ENCODE assay signal across 20 cellular contexts in the genomic region with DNA sequence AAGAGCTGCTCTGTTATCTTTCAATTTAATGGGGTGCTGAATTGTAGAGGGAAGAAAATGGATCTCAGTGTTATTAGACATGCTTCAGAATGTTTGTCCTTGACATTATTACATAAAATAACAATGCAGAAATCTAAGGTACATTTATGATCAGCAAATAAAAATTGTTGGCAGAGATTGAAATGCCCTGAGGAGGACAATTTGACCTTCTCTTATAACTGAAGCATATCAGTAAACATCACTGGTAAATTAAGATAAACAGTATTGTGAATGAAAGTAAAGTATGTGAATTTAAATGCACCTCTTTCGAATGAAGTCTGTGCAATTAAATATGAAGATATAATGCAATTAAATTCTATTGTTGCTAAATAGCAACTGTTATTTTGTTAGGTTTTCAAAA.
A peak's percentile ranks its signal among the peaks of the same experiment; 100 is the strongest.
DNase-seq lines count a peak whose midpoint lies in the region; ATAC-seq lines count a peak whose summit lies in the region.
"Had no signal": no experiment of that assay in that cellular context is flagged by ENCODE, and none has a peak within 500 bp of the region (broad histone marks: within the 10 kb centered on the region; RNA-seq: fewer than 3 reads in every experiment).

No MANE protein-coding gene starts in this region.

- no peak for ATAC-seq in left lobe of liver
- ATAC-seq: CD8-positive, alpha-beta T cell; SK-N-SH treated with all-trans-retinoic acid at 6 μM for 48 hours had no signal

- DNase-seq in DMS53 (lab: John Stamatoyannopoulos, UW) (peak; percentile 0), DMS53 treated with DMSO at 0.1 percent for 48 hours (lab: John Stamatoyannopoulos, UW; ENCODE audit: unreplicated experiment) (no peak), DMS79 treated with DMSO at 0.1 percent for 48 hours (lab: John Stamatoyannopoulos, UW) (peak; percentile 33), NCI-H146 (lab: John Stamatoyannopoulos, UW) (peak; percentile 57), NCI-H748 treated with DMSO at 0.1 percent for 48 hours (lab: John Stamatoyannopoulos, UW) (peak; percentile 15), left lobe of liver (ENCODE audit: low spot score) (no peak), AML-193 (lab: John Stamatoyannopoulos, UW) (no peak)
- no peak for DNase-seq in activated CD4-positive, alpha-beta T cell treated with anti-CD3 and anti-CD28 coated beads for 4 hours
- DNase-seq: 8988T; C1 segment of cervical spinal cord; Calu3; CD8-positive, alpha-beta T cell; DND-41; IMR-90; NCI-H187; NCI-H2107; NCI-H2227 treated with DMSO at 0.1 percent for 48 hours; NCI-H524; T-helper 1 cell had no signal

Comparison
In these comparisons a context has a peak if more than half of its experiments do, and no peak if none do; other contexts are left out.
1. DNase-seq: peak in DMS53 (single experiment), DMS79 treated with DMSO at 0.1 percent for 48 hours (single experiment), NCI-H146 (single experiment) and NCI-H748 treated with DMSO at 0.1 percent for 48 hours (single experiment); none in DMS53 treated with DMSO at 0.1 percent for 48 hours (single experiment), activated CD4-positive, alpha-beta T cell treated with anti-CD3 and anti-CD28 coated beads for 4 hours (0 of 2), left lobe of liver (single experiment) and AML-193 (0 of 2).